In genomic region chr3:128725932-128726690, GRCh38 we compare ENCODE assay signal across 1 cellular context.
TF ChIP-seq lines count a peak whose summit lies in the region.

Gene RAB7A, plus strand, starts transcription at chr3:128726183. Its CDS starts 69,185 bp downstream, at chr3:128795368.

TF ChIP-seq in H1, 55 proteins besides CTCF, POLR2A, EP300 and RAD21 (continued from another document):
- TF ChIP-seq MAFK (IDR thresholded peaks at IDR 0.05; ENCODE audit: low read depth, low read length) (no peak), CTBP2 (IDR thresholded peaks at IDR 0.05; ENCODE audit: borderline replicate concordance, insufficient read depth, insufficient read length, low read length) (no peak), TCF12 (IDR thresholded peaks at IDR 0.05; ENCODE audit: low read depth, low read length) (no peak), CEBPB (IDR thresholded peaks at IDR 0.05; ENCODE audit: low read depth, low read length) (peak; percentile 89), JUN (IDR thresholded peaks at IDR 0.05; ENCODE audit: low read depth, low read length) (no peak), SIN3A (conservative IDR thresholded peaks at IDR 0.05 in 1 of 2, IDR thresholded peaks at IDR 0.05 in 1 of 2; ENCODE audit: low read depth in 1 of 2, low read length in 2 of 2) (peak in 1 of 2 experiments; percentile 75; a peak in 1 of 4 replicates), SUZ12 (IDR thresholded peaks at IDR 0.05; ENCODE audit: low read length) (no peak), SRF (IDR thresholded peaks at IDR 0.05; ENCODE audit: low read depth, low read length) (no peak), ASH2L (IDR thresholded peaks at IDR 0.05; ENCODE audit: low read length) (peak; percentile 66), BACH1 (IDR thresholded peaks at IDR 0.05; ENCODE audit: low read length) (no peak), BCL11A (IDR thresholded peaks at IDR 0.05; ENCODE audit: low read depth in 2 of 2, low read length in 2 of 2) (no peak), CHD1 (IDR thresholded peaks at IDR 0.05; ENCODE audit: low read depth, low read length) (no peak; the same call in 1 of the 2 replicates), ATF3 (IDR thresholded peaks at IDR 0.05; ENCODE audit: insufficient read depth, low read depth, low read length) (peak; percentile 81), HDAC2 (IDR thresholded peaks at IDR 0.05; ENCODE audit: borderline replicate concordance in 1 of 2, low read depth in 2 of 2, low read length in 2 of 2) (no peak), CREB1 (IDR thresholded peaks at IDR 0.05) (peak; percentile 92), BRCA1 (IDR thresholded peaks at IDR 0.05; ENCODE audit: low read depth, low read length) (no peak; the same call in 1 of the 2 replicates), ZNF274 (IDR thresholded peaks at IDR 0.05; ENCODE audit: borderline replicate concordance, extremely low read depth, low read length) (no peak), SP4 (IDR thresholded peaks at IDR 0.05; ENCODE audit: low read length) (no peak), SAP30 (IDR thresholded peaks at IDR 0.05; ENCODE audit: insufficient read depth, insufficient replicate concordance, low read length) (peak; percentile 79), NRF1 (IDR thresholded peaks at IDR 0.05; ENCODE audit: low read depth, low read length) (no peak), CBX8 (IDR thresholded peaks at IDR 0.05; ENCODE audit: borderline replicate concordance, low read depth, low read length) (no peak), NANOG (IDR thresholded peaks at IDR 0.05; ENCODE audit: insufficient read depth, low read depth, low read length, poor library complexity, severe bottlenecking) (no peak), HDAC6 (IDR thresholded peaks at IDR 0.05; ENCODE audit: low read depth, low read length) (no peak), YY1 (IDR thresholded peaks at IDR 0.05; ENCODE audit: low read depth, low read length) (peak; percentile 100), EGR1 (IDR thresholded peaks at IDR 0.05; ENCODE audit: borderline replicate concordance, low read depth, low read length) (peak; percentile 99), POU5F1 (IDR thresholded peaks at IDR 0.05; ENCODE audit: low read depth, low read length) (no peak), KDM5A (IDR thresholded peaks at IDR 0.05; ENCODE audit: low read length) (no peak), GTF2F1 (IDR thresholded peaks at IDR 0.05; ENCODE audit: borderline replicate concordance, low read depth, low read length) (no peak; the same call in 1 of the 2 replicates), SP2 (IDR thresholded peaks at IDR 0.05; ENCODE audit: low read length) (no peak), RBBP5 (IDR thresholded peaks at IDR 0.05; ENCODE audit: borderline replicate concordance, low read depth, low read length) (peak; percentile 59), EZH2 (IDR thresholded peaks at IDR 0.05; ENCODE audit: low read depth, low read length, severe bottlenecking) (no peak), TEAD4 (IDR thresholded peaks at IDR 0.05; ENCODE audit: low read depth, low read length) (no peak; the same call in 1 of the 2 replicates), SIX5 (IDR thresholded peaks at IDR 0.05; ENCODE audit: low read depth, low read length) (peak; percentile 76), JUND (IDR thresholded peaks at IDR 0.05; ENCODE audit: low read length) (no peak), SIRT6 (IDR thresholded peaks at IDR 0.05; ENCODE audit: low read length) (no peak), CBX5 (IDR thresholded peaks at IDR 0.05; ENCODE audit: low read depth, low read length) (no peak), RXRA (IDR thresholded peaks at IDR 0.05; ENCODE audit: insufficient read depth, low read depth, low read length) (no peak), RFX5 (IDR thresholded peaks at IDR 0.05; ENCODE audit: borderline replicate concordance, low read depth, low read length) (no peak), TBP (IDR thresholded peaks at IDR 0.05; ENCODE audit: low read depth, low read length) (peak; percentile 88), SP1 (IDR thresholded peaks at IDR 0.05; ENCODE audit: low read depth, low read length) (no peak), KDM1A (IDR thresholded peaks at IDR 0.05; ENCODE audit: borderline replicate concordance, low read length) (no peak), FOSL1 (IDR thresholded peaks at IDR 0.05; ENCODE audit: insufficient read depth, low read depth, low read length) (no peak), POLR2AphosphoS5 (IDR thresholded peaks at IDR 0.05; ENCODE audit: low read depth, low read length) (peak; percentile 90), CHD2 (IDR thresholded peaks at IDR 0.05; ENCODE audit: low read length) (peak; percentile 67; the same call in 1 of the 2 replicates), TAF7 (optimal IDR thresholded peaks at IDR 0.05; ENCODE audit: borderline replicate concordance, low read depth, low read length) (no peak), TAF1 (IDR thresholded peaks at IDR 0.05; ENCODE audit: low read depth, low read length) (peak; percentile 94)
- TF ChIP-seq, protein P1, sequence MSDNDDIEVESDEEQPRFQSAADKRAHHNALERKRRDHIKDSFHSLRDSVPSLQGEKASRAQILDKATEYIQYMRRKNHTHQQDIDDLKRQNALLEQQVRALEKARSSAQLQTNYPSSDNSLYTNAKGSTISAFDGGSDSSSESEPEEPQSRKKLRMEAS (IDR thresholded peaks at IDR 0.05): peak; percentile 98
- TF ChIP-seq, protein P2, sequence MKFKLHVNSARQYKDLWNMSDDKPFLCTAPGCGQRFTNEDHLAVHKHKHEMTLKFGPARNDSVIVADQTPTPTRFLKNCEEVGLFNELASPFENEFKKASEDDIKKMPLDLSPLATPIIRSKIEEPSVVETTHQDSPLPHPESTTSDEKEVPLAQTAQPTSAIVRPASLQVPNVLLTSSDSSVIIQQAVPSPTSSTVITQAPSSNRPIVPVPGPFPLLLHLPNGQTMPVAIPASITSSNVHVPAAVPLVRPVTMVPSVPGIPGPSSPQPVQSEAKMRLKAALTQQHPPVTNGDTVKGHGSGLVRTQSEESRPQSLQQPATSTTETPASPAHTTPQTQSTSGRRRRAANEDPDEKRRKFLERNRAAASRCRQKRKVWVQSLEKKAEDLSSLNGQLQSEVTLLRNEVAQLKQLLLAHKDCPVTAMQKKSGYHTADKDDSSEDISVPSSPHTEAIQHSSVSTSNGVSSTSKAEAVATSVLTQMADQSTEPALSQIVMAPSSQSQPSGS (IDR thresholded peaks at IDR 0.05; ENCODE audit: low read length): peak; percentile 37; the same call in 1 of the 2 replicates
- TF ChIP-seq, protein P3, sequence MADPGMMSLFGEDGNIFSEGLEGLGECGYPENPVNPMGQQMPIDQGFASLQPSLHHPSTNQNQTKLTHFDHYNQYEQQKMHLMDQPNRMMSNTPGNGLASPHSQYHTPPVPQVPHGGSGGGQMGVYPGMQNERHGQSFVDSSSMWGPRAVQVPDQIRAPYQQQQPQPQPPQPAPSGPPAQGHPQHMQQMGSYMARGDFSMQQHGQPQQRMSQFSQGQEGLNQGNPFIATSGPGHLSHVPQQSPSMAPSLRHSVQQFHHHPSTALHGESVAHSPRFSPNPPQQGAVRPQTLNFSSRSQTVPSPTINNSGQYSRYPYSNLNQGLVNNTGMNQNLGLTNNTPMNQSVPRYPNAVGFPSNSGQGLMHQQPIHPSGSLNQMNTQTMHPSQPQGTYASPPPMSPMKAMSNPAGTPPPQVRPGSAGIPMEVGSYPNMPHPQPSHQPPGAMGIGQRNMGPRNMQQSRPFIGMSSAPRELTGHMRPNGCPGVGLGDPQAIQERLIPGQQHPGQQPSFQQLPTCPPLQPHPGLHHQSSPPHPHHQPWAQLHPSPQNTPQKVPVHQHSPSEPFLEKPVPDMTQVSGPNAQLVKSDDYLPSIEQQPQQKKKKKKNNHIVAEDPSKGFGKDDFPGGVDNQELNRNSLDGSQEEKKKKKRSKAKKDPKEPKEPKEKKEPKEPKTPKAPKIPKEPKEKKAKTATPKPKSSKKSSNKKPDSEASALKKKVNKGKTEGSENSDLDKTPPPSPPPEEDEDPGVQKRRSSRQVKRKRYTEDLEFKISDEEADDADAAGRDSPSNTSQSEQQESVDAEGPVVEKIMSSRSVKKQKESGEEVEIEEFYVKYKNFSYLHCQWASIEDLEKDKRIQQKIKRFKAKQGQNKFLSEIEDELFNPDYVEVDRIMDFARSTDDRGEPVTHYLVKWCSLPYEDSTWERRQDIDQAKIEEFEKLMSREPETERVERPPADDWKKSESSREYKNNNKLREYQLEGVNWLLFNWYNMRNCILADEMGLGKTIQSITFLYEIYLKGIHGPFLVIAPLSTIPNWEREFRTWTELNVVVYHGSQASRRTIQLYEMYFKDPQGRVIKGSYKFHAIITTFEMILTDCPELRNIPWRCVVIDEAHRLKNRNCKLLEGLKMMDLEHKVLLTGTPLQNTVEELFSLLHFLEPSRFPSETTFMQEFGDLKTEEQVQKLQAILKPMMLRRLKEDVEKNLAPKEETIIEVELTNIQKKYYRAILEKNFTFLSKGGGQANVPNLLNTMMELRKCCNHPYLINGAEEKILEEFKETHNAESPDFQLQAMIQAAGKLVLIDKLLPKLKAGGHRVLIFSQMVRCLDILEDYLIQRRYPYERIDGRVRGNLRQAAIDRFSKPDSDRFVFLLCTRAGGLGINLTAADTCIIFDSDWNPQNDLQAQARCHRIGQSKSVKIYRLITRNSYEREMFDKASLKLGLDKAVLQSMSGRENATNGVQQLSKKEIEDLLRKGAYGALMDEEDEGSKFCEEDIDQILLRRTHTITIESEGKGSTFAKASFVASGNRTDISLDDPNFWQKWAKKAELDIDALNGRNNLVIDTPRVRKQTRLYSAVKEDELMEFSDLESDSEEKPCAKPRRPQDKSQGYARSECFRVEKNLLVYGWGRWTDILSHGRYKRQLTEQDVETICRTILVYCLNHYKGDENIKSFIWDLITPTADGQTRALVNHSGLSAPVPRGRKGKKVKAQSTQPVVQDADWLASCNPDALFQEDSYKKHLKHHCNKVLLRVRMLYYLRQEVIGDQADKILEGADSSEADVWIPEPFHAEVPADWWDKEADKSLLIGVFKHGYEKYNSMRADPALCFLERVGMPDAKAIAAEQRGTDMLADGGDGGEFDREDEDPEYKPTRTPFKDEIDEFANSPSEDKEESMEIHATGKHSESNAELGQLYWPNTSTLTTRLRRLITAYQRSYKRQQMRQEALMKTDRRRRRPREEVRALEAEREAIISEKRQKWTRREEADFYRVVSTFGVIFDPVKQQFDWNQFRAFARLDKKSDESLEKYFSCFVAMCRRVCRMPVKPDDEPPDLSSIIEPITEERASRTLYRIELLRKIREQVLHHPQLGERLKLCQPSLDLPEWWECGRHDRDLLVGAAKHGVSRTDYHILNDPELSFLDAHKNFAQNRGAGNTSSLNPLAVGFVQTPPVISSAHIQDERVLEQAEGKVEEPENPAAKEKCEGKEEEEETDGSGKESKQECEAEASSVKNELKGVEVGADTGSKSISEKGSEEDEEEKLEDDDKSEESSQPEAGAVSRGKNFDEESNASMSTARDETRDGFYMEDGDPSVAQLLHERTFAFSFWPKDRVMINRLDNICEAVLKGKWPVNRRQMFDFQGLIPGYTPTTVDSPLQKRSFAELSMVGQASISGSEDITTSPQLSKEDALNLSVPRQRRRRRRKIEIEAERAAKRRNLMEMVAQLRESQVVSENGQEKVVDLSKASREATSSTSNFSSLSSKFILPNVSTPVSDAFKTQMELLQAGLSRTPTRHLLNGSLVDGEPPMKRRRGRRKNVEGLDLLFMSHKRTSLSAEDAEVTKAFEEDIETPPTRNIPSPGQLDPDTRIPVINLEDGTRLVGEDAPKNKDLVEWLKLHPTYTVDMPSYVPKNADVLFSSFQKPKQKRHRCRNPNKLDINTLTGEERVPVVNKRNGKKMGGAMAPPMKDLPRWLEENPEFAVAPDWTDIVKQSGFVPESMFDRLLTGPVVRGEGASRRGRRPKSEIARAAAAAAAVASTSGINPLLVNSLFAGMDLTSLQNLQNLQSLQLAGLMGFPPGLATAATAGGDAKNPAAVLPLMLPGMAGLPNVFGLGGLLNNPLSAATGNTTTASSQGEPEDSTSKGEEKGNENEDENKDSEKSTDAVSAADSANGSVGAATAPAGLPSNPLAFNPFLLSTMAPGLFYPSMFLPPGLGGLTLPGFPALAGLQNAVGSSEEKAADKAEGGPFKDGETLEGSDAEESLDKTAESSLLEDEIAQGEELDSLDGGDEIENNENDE (IDR thresholded peaks at IDR 0.05; ENCODE audit: insufficient replicate concordance, low read length): no peak
- TF ChIP-seq, protein P4, sequence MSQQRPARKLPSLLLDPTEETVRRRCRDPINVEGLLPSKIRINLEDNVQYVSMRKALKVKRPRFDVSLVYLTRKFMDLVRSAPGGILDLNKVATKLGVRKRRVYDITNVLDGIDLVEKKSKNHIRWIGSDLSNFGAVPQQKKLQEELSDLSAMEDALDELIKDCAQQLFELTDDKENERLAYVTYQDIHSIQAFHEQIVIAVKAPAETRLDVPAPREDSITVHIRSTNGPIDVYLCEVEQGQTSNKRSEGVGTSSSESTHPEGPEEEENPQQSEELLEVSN (IDR thresholded peaks at IDR 0.05): peak; percentile 79
- TF ChIP-seq, protein P5, sequence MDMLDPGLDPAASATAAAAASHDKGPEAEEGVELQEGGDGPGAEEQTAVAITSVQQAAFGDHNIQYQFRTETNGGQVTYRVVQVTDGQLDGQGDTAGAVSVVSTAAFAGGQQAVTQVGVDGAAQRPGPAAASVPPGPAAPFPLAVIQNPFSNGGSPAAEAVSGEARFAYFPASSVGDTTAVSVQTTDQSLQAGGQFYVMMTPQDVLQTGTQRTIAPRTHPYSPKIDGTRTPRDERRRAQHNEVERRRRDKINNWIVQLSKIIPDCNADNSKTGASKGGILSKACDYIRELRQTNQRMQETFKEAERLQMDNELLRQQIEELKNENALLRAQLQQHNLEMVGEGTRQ (IDR thresholded peaks at IDR 0.05; ENCODE audit: low read length): peak; percentile 84
TF ChIP-seq in H1: peak in this region for 21.
